In the genomic region with DNA sequence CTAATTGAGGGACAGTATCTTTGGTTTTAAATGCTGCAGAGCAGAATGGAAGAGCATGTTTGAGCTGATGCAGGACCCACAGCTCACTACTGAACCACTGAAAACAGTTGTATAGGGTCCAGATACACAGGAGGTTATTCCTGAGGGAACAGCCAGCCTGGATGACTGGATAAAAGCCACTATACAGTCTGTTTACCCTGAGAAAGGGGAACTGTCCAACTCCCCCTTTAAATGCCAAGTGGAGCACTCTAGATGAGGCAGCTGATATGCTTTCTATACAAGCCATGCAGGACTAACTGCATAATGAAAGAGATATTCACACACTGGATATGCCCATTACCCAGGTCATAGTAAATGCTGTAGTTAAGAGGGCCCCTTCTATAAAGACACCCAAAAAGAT, we compare ENCODE assay signal across 9 cellular contexts.
"Had no signal": no experiment of that assay in that cellular context is flagged by ENCODE, and none has a peak within 500 bp of the region (broad histone marks: within the 10 kb centered on the region; RNA-seq: fewer than 3 reads in every experiment).

No MANE protein-coding gene starts in this region.

- H3K27ac Mint-ChIP-seq: GM23338, H9, IgD-negative memory B cell had no signal

- DNase-seq: H9, HCEC 1CT, KG1 had no signal

- H3K36me3 Mint-ChIP-seq: IgD-negative memory B cell had no signal

- H3K4me1 Mint-ChIP-seq: GM23338, H9, IgD-negative memory B cell had no signal

- H3K9me3 Mint-ChIP-seq: GM23338, H9 had no signal

- H3K27me3 Mint-ChIP-seq: IgD-negative memory B cell had no signal

- FAIRE-seq: H1, H54, HepG2 had no signal

- H3K4me2 ChIP-seq: GM23338 had no signal

- ATAC-seq: GM23338, HepG2 had no signal

- H3K27ac ChIP-seq: HL-60 had no signal

- H3K4me3 Mint-ChIP-seq: GM23338, H9, IgD-negative memory B cell had no signal

- H3K4me3 ChIP-seq: GM23338 had no signal
